ENCODE assay signal across 11 cellular contexts in the genomic region with DNA sequence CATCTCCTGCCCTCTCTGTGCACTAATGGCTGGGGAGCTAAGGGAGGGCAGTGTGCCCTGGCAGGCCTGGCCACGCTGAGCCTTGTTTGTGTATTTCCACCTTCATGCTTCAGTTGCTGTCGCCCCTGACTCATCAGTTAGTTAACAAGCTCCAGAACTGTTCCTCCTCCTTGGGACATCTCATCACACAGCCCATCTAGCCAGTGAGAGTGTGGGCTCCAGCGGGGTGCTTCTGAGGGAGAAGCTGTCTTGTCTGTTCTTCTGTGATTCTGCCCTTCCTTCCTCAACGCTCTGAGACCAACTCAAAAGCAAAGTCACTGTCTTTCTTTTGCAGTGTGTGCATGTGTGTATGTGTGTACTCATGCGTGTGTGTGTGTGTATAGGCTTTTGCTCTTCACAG. TPM values are rescaled to one million over a fixed set of nuclear protein-coding genes. Genes with fewer than 3 reads are reported as not detected.
DNase-seq lines count a peak whose midpoint lies in the region; ATAC-seq, FAIRE-seq and TF ChIP-seq lines count a peak whose summit lies in the region.
"Had no signal": no experiment of that assay in that cellular context is flagged by ENCODE, and none has a peak within 500 bp of the region (broad histone marks: within the 10 kb centered on the region; RNA-seq: fewer than 3 reads in every experiment).

No MANE protein-coding gene starts in this region.

- no peak overlapping the region for H3K27ac Mint-ChIP-seq in T-helper 2 cell treated with Interferon-gamma antibody and Interleukin-4, amounts not matched to agents 5 μg/mL and 100 μg/mL, for 36 hours

- 23% methylated on average over 5 of the region's 5 CpGs for WGBS in K562 (ENCODE audit: insufficient coverage, low coverage, missing lambda C conversion rate)
- WGBS in trophoblast cell (ENCODE audit: extremely low coverage, insufficient coverage, insufficient read length): no CpG with 5 or more reads among the region's 5 CpGs

- peak; percentile 88 for FAIRE-seq in GM12891 (lab: Jason Lieb, UNC)
- FAIRE-seq in K562 (lab: Jason Lieb, UNC): peak; percentile 73

- in situ Hi-C loops in K562 (cut with MboI): no loop called here

- H3K23ac ChIP-seq in trophoblast cell (ENCODE audit: low read length): no peak overlapping the region

- H3K4me1 Mint-ChIP-seq in T-helper 2 cell treated with Interferon-gamma antibody and Interleukin-4, amounts not matched to agents 5 μg/mL and 100 μg/mL, for 36 hours (ENCODE audit: low read depth): no peaks in the 10 kb centered on the region

- no peaks in the 10 kb centered on the region for H3K36me3 Mint-ChIP-seq in T-helper 2 cell treated with Interferon-gamma antibody and Interleukin-4, amounts not matched to agents 5 μg/mL and 100 μg/mL, for 36 hours (ENCODE audit: low read depth)

- H4K8ac ChIP-seq in trophoblast cell (ENCODE audit: low read depth, low read length): no peak overlapping the region

- intact Hi-C loops in K562 (cut with micrococcal nuclease): no loop called here

- H3K14ac ChIP-seq in trophoblast cell (ENCODE audit: low read length): no peak overlapping the region

- peak overlapping the region in 1 of 2 experiments; percentile 27; a peak in 1 of 4 replicates for H3K9ac ChIP-seq in K562 (ENCODE audit: insufficient read depth in 1 of 2, low read depth in 2 of 2, low read length in 2 of 2)
- H3K9ac ChIP-seq in trophoblast cell (ENCODE audit: low read length): no peak overlapping the region

- H3K4me3 Mint-ChIP-seq in T-helper 2 cell treated with Interferon-gamma antibody and Interleukin-4, amounts not matched to agents 5 μg/mL and 100 μg/mL, for 36 hours: no peak overlapping the region

- no peak overlapping the region for H2BK5ac ChIP-seq in trophoblast cell (ENCODE audit: low read depth, low read length, poor library complexity)

- POLR2A ChIA-PET in K562 (lab: Yijun Ruan, JAX): interaction anchor here (0.6 to 2.5 kb wide), 3 partner anchors 8 to 28 kb away, joined by 3 to 10 read pairs (median 3); no protein-coding TSS in a partner anchor

- TF ChIP-seq POLR2A in GM12891 (IDR thresholded peaks at IDR 0.05; ENCODE audit: low read depth, low read length) (no peak), K562 (conservative IDR thresholded peaks at IDR 0.05) (no peak)

- no peak for TF ChIP-seq RAD21 in K562 (CRISPR knock-in tag; conservative IDR thresholded peaks at IDR 0.05 in 1 of 2, IDR thresholded peaks at IDR 0.05 in 1 of 2)

- no peaks in the 10 kb centered on the region for H3K9me1 ChIP-seq in K562 (ENCODE audit: control insufficient read depth, insufficient read depth, low read length)

- BruUV-seq in K562 (replicated peaks; lab: Mats Ljungman, UMichigan): no TSS peak

- no peak overlapping the region; the same call in 1 of the 2 replicates for H3K4me2 ChIP-seq in K562 (ENCODE audit: insufficient read depth, low read length)
- H3K4me2 ChIP-seq in trophoblast cell (ENCODE audit: low read length): no peak overlapping the region

- no peak overlapping the region for H3K4ac ChIP-seq in trophoblast cell (ENCODE audit: low read depth, low read length)

- no peaks in the 10 kb centered on the region for H4K20me1 ChIP-seq in K562 (replicated peaks; ENCODE audit: control insufficient read depth, insufficient read depth, low read length)

- peaks cover 9 to 63% of the 10 kb centered on the region in 2 experiments; a peak in 4 of 5 replicates for H3K4me1 ChIP-seq in K562 (replicated peaks in 1 of 2; ENCODE audit: control insufficient read depth in 2 of 2, insufficient read depth in 2 of 2, low read length in 2 of 2)
- H3K4me1 ChIP-seq in trophoblast cell (ENCODE audit: control insufficient read depth in 1 of 2, insufficient read depth in 2 of 2, low read length in 2 of 2): peaks cover 17 to 18% of the 10 kb centered on the region in 2 experiments

- peak overlapping the region; percentile 15 for H4K91ac ChIP-seq in trophoblast cell (ENCODE audit: low read depth, low read length)

- H3K9me3 ChIP-seq in K562 (replicated peaks; ENCODE audit: control insufficient read depth, insufficient read depth, low read depth, low read length) (no peaks in the 10 kb centered on the region), trophoblast cell (ENCODE audit: insufficient read depth, low read depth, low read length) (no peaks in the 10 kb centered on the region)

- DNase-seq in GM12891 (ENCODE audit: insufficient read length, low spot score) (no peak), HPDE6-E6E7 (ENCODE audit: extremely low spot score) (peak; percentile 19), K562 (ENCODE audit: extremely low read depth in 1 of 4, low spot score in 3 of 4) (peak in 2 of 4 experiments; percentile 32 to 58), trophoblast cell (no peak)
- DNase-seq in T-helper 2 cell treated with Interferon-gamma antibody and Interleukin-4, amounts not matched to agents 5 μg/mL and 100 μg/mL, for 36 hours (ENCODE audit: low spot score): no peak
- DNase-seq in activated CD4-positive, CD25-positive, alpha-beta regulatory T cell (lab: John Stamatoyannopoulos, UW): no peak
- DNase-seq: activated gamma-delta T cell treated with Interleukin-2 at 50 U/mL for 16 hours; NCI-H1436 treated with DMSO at 0.1 percent for 48 hours; stimulated activated CD4-positive, alpha-beta T cell treated with anti-CD3 and anti-CD28 coated beads, Interleukin-4, amount 100 ng/mL, for 1 hour had no signal

- no peaks in the 10 kb centered on the region for H3K9me3 Mint-ChIP-seq in T-helper 2 cell treated with Interferon-gamma antibody and Interleukin-4, amounts not matched to agents 5 μg/mL and 100 μg/mL, for 36 hours

- H3K79me1 ChIP-seq in trophoblast cell (ENCODE audit: low read length): peaks cover 10% of the 10 kb centered on the region

- peak overlapping the region; percentile 7 for H2BK12ac ChIP-seq in trophoblast cell (ENCODE audit: low read length)

- H3K36me3 ChIP-seq in K562 (ENCODE audit: control insufficient read depth, insufficient read depth, low read length) (no peaks in the 10 kb centered on the region), trophoblast cell (ENCODE audit: control insufficient read depth in 1 of 2, insufficient read depth in 2 of 2, low read length in 2 of 2) (no peaks in the 10 kb centered on the region)

- no peaks in the 10 kb centered on the region for H3K79me2 ChIP-seq in K562 (ENCODE audit: control insufficient read depth, insufficient read depth, low read length)
- no peaks in the 10 kb centered on the region for H3K79me2 ChIP-seq in trophoblast cell (ENCODE audit: control insufficient read depth, insufficient read depth, low read length, poor library complexity)

- no peak for TF ChIP-seq CTCF in K562 (IDR thresholded peaks at IDR 0.05 in 2 of 3, conservative IDR thresholded peaks at IDR 0.05 in 1 of 3; ENCODE audit: insufficient read depth in 2 of 3, low read depth in 1 of 3, low read length in 3 of 3)

- H3K4me3 ChIP-seq in K562: no peak overlapping the region
- H3K4me3 ChIP-seq in trophoblast cell (ENCODE audit: low read depth, low read length): no peak overlapping the region

- H3K27ac ChIP-seq in K562 (ENCODE audit: extremely low read depth, low read depth, low read length) (no peak overlapping the region), trophoblast cell (ENCODE audit: low read depth, low read length) (no peak overlapping the region)

- no peak overlapping the region for H2BK120ac ChIP-seq in trophoblast cell (ENCODE audit: insufficient read depth, low read length, poor library complexity)

- H4K12ac ChIP-seq in trophoblast cell (ENCODE audit: low read depth, low read length): no peak overlapping the region

- H2AFZ ChIP-seq in K562 (ENCODE audit: low read depth, low read length) (peak overlapping the region; percentile 35), trophoblast cell (ENCODE audit: insufficient read depth, low read length, poor library complexity) (no peak overlapping the region)

- CTCF ChIA-PET in K562 (lab: Yijun Ruan, JAX; ENCODE audit: low intra/inter-chr PET ratio): no interaction called here

- H3K27me3 Mint-ChIP-seq in T-helper 2 cell treated with Interferon-gamma antibody and Interleukin-4, amounts not matched to agents 5 μg/mL and 100 μg/mL, for 36 hours (ENCODE audit: low read depth): peaks cover 3% of the 10 kb centered on the region

- H3K27me3 ChIP-seq in K562 (ENCODE audit: control insufficient read depth in 2 of 2, insufficient read depth in 2 of 2, low read length in 2 of 2) (no peaks in the 10 kb centered on the region), trophoblast cell (ENCODE audit: insufficient read depth, low read length) (no peaks in the 10 kb centered on the region)

- no peak for TF ChIP-seq EP300 in K562 (IDR thresholded peaks at IDR 0.05; ENCODE audit: low read length)

- H3K18ac ChIP-seq in trophoblast cell (ENCODE audit: low read length): no peak overlapping the region

- ATAC-seq in K562 (peak; percentile 43), HG03159 (IDR thresholded peaks at IDR 0.05; ENCODE audit: unreplicated experiment) (no peak), GM21723 (IDR thresholded peaks at IDR 0.05; ENCODE audit: unreplicated experiment) (no peak)

- H2AK5ac ChIP-seq in trophoblast cell (ENCODE audit: low read length): no peak overlapping the region

TF ChIP-seq in GM12891, 5 proteins besides CTCF, POLR2A, EP300 and RAD21 (continues in another document):
- TF ChIP-seq POU2F2 (IDR thresholded peaks at IDR 0.05; ENCODE audit: low read depth, low read length): no peak
- no peak for TF ChIP-seq SPI1 (IDR thresholded peaks at IDR 0.05; ENCODE audit: low read depth, low read length)

TF ChIP-seq in K562, 482 proteins besides CTCF, POLR2A, EP300 and RAD21 (continues in another document):
- TF ChIP-seq ZNF75A (CRISPR knock-in tag; IDR thresholded peaks at IDR 0.05) (no peak), FOXJ2 (tag; IDR thresholded peaks at IDR 0.05) (no peak), ERF (CRISPR knock-in tag; IDR thresholded peaks at IDR 0.05) (no peak)

RNA-seq across cellular contexts. Expression of a gene that starts 58.3 kb away (rescaled TPM):
- polyA plus RNA-seq in GM12891 (2012; ENCODE audit: low read depth, missing spikeins): 15.2 TPM
- total RNA-seq in K562 (2011; cell fraction: chromatin; rRNA removed; ENCODE audit: low replicate concordance): 49.3 and 127 TPM in 2 replicates
- total RNA-seq in K562 (2011; cell fraction: nucleolus; rRNA removed): 32.2 and 37.4 TPM in 2 replicates
- 56.7 and 64.2 TPM in 2 replicates for total RNA-seq in K562 (2011; cell fraction: nucleoplasm; rRNA removed)
- 9.5 and 10.2 TPM in 2 replicates for total RNA-seq in K562 (2014; rRNA removed)
- total RNA-seq in K562 (2014; rRNA removed; fragmentation: Illumina TruSeq; extraction: Trizol): 20.6 and 21.8 TPM in 2 replicates
- total RNA-seq in K562 (2015; rRNA removed; fragmentation: Illumina TruSeq; extraction: Trizol): 12.0 and 12.4 TPM in 2 replicates
- 17.7 and 19.7 TPM in 2 replicates for total RNA-seq in K562 (2021)
- 17.6 and 21.3 TPM in 2 replicates for polyA plus RNA-seq in K562 (2011; rRNA removed)
- 9.8 and 13.5 TPM in 2 replicates for polyA plus RNA-seq in K562 (2011; cell fraction: cytosol; rRNA removed)
- 33.8 and 38.5 TPM in 2 replicates for polyA plus RNA-seq in K562 (2011; cell fraction: nucleus; rRNA removed)
- polyA plus RNA-seq in K562 (2012): 11.6 and 13.2 TPM in 2 replicates
- 9.3 and 13.2 TPM in 2 replicates for polyA plus RNA-seq in K562 (2014; fragmentation: Illumina TruSeq; extraction: Trizol)
- 10 to 100 TPM in 1 of 2 experiments, 1 to 10 TPM in 1; 7.4 to 10.2 TPM for polyA plus RNA-seq in K562 (2014; fragmentation: Nextera tagmentation; extraction: Ambion mirVana)
- 11.0 and 12.2 TPM in 2 replicates for polyA plus RNA-seq in K562 (2014; rRNA removed)
- polyA minus RNA-seq in K562 (2011; rRNA and poly(A)+ RNA removed): 49.0 and 67.5 TPM in 2 replicates
- 12.2 and 17.7 TPM in 2 replicates for polyA minus RNA-seq in K562 (2011; cell fraction: cytosol; rRNA and poly(A)+ RNA removed)
- polyA minus RNA-seq in K562 (2011; cell fraction: nucleus; rRNA and poly(A)+ RNA removed): 45.2 and 47.7 TPM in 2 replicates
- polyA plus RNA-seq in trophoblast cell (2013): 50.4 and 53.4 TPM in 2 replicates
